Comparison of ENCODE assay signal across 9 cellular contexts in the genomic region with DNA sequence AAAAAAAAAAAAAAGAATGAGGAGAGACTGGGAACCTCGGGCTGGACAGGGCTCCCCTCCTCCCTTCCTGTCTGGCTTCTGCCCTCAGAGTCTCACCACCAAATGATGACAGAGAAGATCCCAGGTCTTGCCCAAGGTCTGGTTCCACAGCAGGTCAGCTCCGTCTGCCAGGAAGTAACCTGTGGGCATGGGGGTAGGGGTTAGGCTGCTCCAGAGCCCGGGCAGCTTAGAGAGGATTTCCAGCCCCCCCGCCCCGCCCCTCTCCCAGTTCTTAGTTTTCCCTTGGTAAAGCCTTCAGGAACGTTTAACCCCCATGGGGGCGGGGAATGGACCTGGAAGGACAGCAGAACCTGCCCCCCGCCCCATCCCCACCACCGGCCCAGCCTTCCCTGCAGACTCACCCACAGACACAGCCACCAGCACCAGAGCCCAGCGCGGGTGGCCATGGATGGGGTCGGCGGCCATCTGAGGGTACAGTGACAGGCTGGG. TPM values are rescaled to one million over a fixed set of nuclear protein-coding genes. Genes with fewer than 3 reads are reported as not detected.
DNase-seq lines count a peak whose midpoint lies in the region; ATAC-seq and TF ChIP-seq lines count a peak whose summit lies in the region.
"Had no signal": no experiment of that assay in that cellular context is flagged by ENCODE, and none has a peak within 500 bp of the region (broad histone marks: within the 10 kb centered on the region; RNA-seq: fewer than 3 reads in every experiment).

No MANE protein-coding gene starts in this region.

- H3K27ac Mint-ChIP-seq in activated CD8-positive, alpha-beta T cell treated with anti-CD3 and anti-CD28 coated beads, Interleukin-2, amount 10 ng/mL, durations not matched to agents 7 days and 5 days, result no peak overlapping the region

- POLR2A ChIA-PET in activated CD8-positive, alpha-beta T cell treated with anti-CD3 and anti-CD28 coated beads, Interleukin-2, amount 10 ng/mL, durations not matched to agents 7 days and 5 days (lab: Charles Lee), result no interaction called here

- no peak for ATAC-seq in activated CD8-positive, alpha-beta T cell treated with anti-CD3 and anti-CD28 coated beads, Interleukin-2, amount 10 ng/mL, durations not matched to agents 7 days and 5 days
- ATAC-seq in left cardiac atrium, result peak; percentile 4
- ATAC-seq in HG02938 (IDR thresholded peaks at IDR 0.05; ENCODE audit: unreplicated experiment), result no peak
- no peak for ATAC-seq in foreskin keratinocyte
- no peak for ATAC-seq in HG03159 (IDR thresholded peaks at IDR 0.05; ENCODE audit: unreplicated experiment)

- DNase-seq in GM06990 (ENCODE audit: extremely low read depth, insufficient read length), result no peak
- DNase-seq in activated CD8-positive, alpha-beta T cell treated with anti-CD3 and anti-CD28 coated beads, Interleukin-2, amount 10 ng/mL, durations not matched to agents 7 days and 5 days, result no peak
- DNase-seq in left cardiac atrium, result peak; percentile 51
- DNase-seq in NCI-H128 (lab: John Stamatoyannopoulos, UW; ENCODE audit: unreplicated experiment), result no peak
- no peak for DNase-seq in foreskin keratinocyte
- DNase-seq: NCI-H187 had no signal

- H3K27me3 Mint-ChIP-seq in activated CD8-positive, alpha-beta T cell treated with anti-CD3 and anti-CD28 coated beads, Interleukin-2, amount 10 ng/mL, durations not matched to agents 7 days and 5 days (ENCODE audit: low read depth), result peaks cover 35% of the 10 kb centered on the region

- H3K4me1 Mint-ChIP-seq in activated CD8-positive, alpha-beta T cell treated with anti-CD3 and anti-CD28 coated beads, Interleukin-2, amount 10 ng/mL, durations not matched to agents 7 days and 5 days (ENCODE audit: low read depth), result peaks cover 21% of the 10 kb centered on the region

- H3K27me3 ChIP-seq in GM06990 (replicated peaks; ENCODE audit: control insufficient read depth, insufficient read depth, low read length), result no peaks in the 10 kb centered on the region
- no peaks in the 10 kb centered on the region for H3K27me3 ChIP-seq in rectal smooth muscle tissue (ENCODE audit: control insufficient read depth, insufficient read depth, low read length)
- H3K27me3 ChIP-seq in foreskin keratinocyte, result no peaks in the 10 kb centered on the region

- CTCF ChIA-PET in activated CD8-positive, alpha-beta T cell treated with anti-CD3 and anti-CD28 coated beads, Interleukin-2, amount 10 ng/mL, durations not matched to agents 7 days and 5 days (lab: Charles Lee), result no interaction called here

- H3K36me3 ChIP-seq in GM06990 (ENCODE audit: control insufficient read depth, insufficient read depth, low read length), result peaks cover 12% of the 10 kb centered on the region
- H3K36me3 ChIP-seq in rectal smooth muscle tissue (ENCODE audit: control insufficient read depth, insufficient read depth, low read length), result peaks cover 13% of the 10 kb centered on the region

- H3K27ac ChIP-seq in rectal smooth muscle tissue (ENCODE audit: low read depth, low read length), result no peak overlapping the region
- H3K27ac ChIP-seq in foreskin keratinocyte, result no peak overlapping the region

- H3K9me3 Mint-ChIP-seq in activated CD8-positive, alpha-beta T cell treated with anti-CD3 and anti-CD28 coated beads, Interleukin-2, amount 10 ng/mL, durations not matched to agents 7 days and 5 days (ENCODE audit: insufficient read depth), result no peaks in the 10 kb centered on the region

- TF ChIP-seq CTCF in GM06990 (IDR thresholded peaks at IDR 0.05; ENCODE audit: insufficient read depth, low read length, poor library complexity, severe bottlenecking) (no peak), foreskin keratinocyte (conservative IDR thresholded peaks at IDR 0.05) (no peak)

- peak overlapping the region; percentile 15 for H3K4me3 Mint-ChIP-seq in activated CD8-positive, alpha-beta T cell treated with anti-CD3 and anti-CD28 coated beads, Interleukin-2, amount 10 ng/mL, durations not matched to agents 7 days and 5 days

- intact Hi-C loops in left cardiac atrium (cut with DNase I), result no loop called here

- peak overlapping the region; percentile 55; the same call in 1 of the 2 replicates for H3K4me3 ChIP-seq in GM06990 (replicated peaks; ENCODE audit: low read depth, low read length)
- peak overlapping the region; percentile 68 for H3K4me3 ChIP-seq in rectal smooth muscle tissue (ENCODE audit: low read length)

- peaks cover 11% of the 10 kb centered on the region for H3K36me3 Mint-ChIP-seq in activated CD8-positive, alpha-beta T cell treated with anti-CD3 and anti-CD28 coated beads, Interleukin-2, amount 10 ng/mL, durations not matched to agents 7 days and 5 days (ENCODE audit: low read depth)

- no peak overlapping the region for H3K9ac ChIP-seq in rectal smooth muscle tissue (ENCODE audit: low read length)

- H3K4me1 ChIP-seq in rectal smooth muscle tissue (ENCODE audit: control insufficient read depth, insufficient read depth, low read length), result peaks cover 12% of the 10 kb centered on the region
- H3K4me1 ChIP-seq in foreskin keratinocyte, result peaks cover 5% of the 10 kb centered on the region

RNA-seq across cellular contexts. Expression of a gene that starts 0.7 kb away (rescaled TPM):
- under 1 TPM in 1 of 2 experiments, not detected in 1; 0.13 TPM for total RNA-seq in activated CD8-positive, alpha-beta T cell treated with anti-CD3 and anti-CD28 coated beads, Interleukin-2, amount 10 ng/mL, durations not matched to agents 7 days and 5 days
- total RNA-seq in left cardiac atrium (1 to 10 TPM; 3.7 to 6.0 TPM), foreskin keratinocyte (0.60 and 0.65 TPM in 2 replicates)
- polyA plus RNA-seq in foreskin keratinocyte, result 0.27 and 0.30 TPM in 2 replicates

RNA-seq across cellular contexts. Expression of a gene that starts 15.1 kb away (rescaled TPM):
- total RNA-seq in activated CD8-positive, alpha-beta T cell treated with anti-CD3 and anti-CD28 coated beads, Interleukin-2, amount 10 ng/mL, durations not matched to agents 7 days and 5 days, result 10 to 100 TPM; 29.4 to 30.8 TPM
- total RNA-seq in left cardiac atrium, result 10 to 100 TPM; 15.4 to 16.1 TPM
- total RNA-seq in foreskin keratinocyte, result 17.6 and 18.9 TPM in 2 replicates
- 10.3 and 11.5 TPM in 2 replicates for polyA plus RNA-seq in foreskin keratinocyte

RNA-seq across cellular contexts. Expression of a gene that starts 24.8 kb away (rescaled TPM):
- 100 to 1,000 TPM; 309 to 321 TPM for total RNA-seq in activated CD8-positive, alpha-beta T cell treated with anti-CD3 and anti-CD28 coated beads, Interleukin-2, amount 10 ng/mL, durations not matched to agents 7 days and 5 days
- total RNA-seq in left cardiac atrium, result 100 to 1,000 TPM; 136 to 181 TPM
- 188 and 214 TPM in 2 replicates for total RNA-seq in foreskin keratinocyte
- 213 and 239 TPM in 2 replicates for polyA plus RNA-seq in foreskin keratinocyte

RNA-seq across cellular contexts. Expression of a gene that starts 33.2 kb away (rescaled TPM):
- under 1 TPM; 0.16 to 0.31 TPM for total RNA-seq in activated CD8-positive, alpha-beta T cell treated with anti-CD3 and anti-CD28 coated beads, Interleukin-2, amount 10 ng/mL, durations not matched to agents 7 days and 5 days
- total RNA-seq in left cardiac atrium (1 to 10 TPM; 4.2 to 4.9 TPM), foreskin keratinocyte (1.2 and 1.3 TPM in 2 replicates)
- 1.3 and 1.8 TPM in 2 replicates for polyA plus RNA-seq in foreskin keratinocyte

RNA-seq across cellular contexts. Expression of a gene that starts 52.4 kb away (rescaled TPM):
- 1 to 10 TPM; 3.9 to 6.0 TPM for total RNA-seq in activated CD8-positive, alpha-beta T cell treated with anti-CD3 and anti-CD28 coated beads, Interleukin-2, amount 10 ng/mL, durations not matched to agents 7 days and 5 days
- total RNA-seq in left cardiac atrium, result 100 to 1,000 TPM; 252 to 407 TPM
- total RNA-seq in foreskin keratinocyte, result 6.8 and 7.4 TPM in 2 replicates
- polyA plus RNA-seq in foreskin keratinocyte, result 7.7 and 8.5 TPM in 2 replicates

Comparison
In these comparisons a context has a peak if more than half of its experiments do, and no peak if none do; other contexts are left out.
1. ATAC-seq: peak in left cardiac atrium (2 of 2); none in activated CD8-positive, alpha-beta T cell treated with anti-CD3 and anti-CD28 coated beads, Interleukin-2, amount 10 ng/mL, durations not matched to agents 7 days and 5 days (single experiment), HG02938 (single experiment), foreskin keratinocyte (single experiment) and HG03159 (single experiment).